ENCODE assay signal across 30 cellular contexts in the genomic region with DNA sequence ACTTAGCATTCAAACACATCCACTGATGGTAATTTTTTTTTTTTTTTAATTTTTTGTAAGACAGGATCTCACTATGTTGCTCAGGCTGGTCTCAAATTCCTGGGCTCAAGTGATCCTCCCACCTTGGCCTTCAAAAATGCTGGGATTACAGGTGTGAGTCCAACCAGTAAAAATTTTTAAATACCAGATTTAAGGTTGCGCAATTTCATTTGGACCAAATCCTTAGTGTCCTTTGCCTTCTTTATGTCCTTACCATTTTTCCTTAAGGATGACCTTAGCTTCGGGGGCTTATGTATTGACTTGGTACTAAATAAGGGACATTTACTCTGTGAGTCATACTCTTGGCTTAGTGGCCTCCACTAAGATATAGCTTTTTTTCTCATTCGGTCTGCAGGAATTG. TPM values are rescaled to one million over a fixed set of nuclear protein-coding genes. Genes with fewer than 3 reads are reported as not detected.
"Had no signal": no experiment of that assay in that cellular context is flagged by ENCODE, and none has a peak within 500 bp of the region (broad histone marks: within the 10 kb centered on the region; RNA-seq: fewer than 3 reads in every experiment).

No MANE protein-coding gene starts in this region.

- H3K9ac ChIP-seq: parathyroid adenoma had no signal

- H3K4me3 ChIP-seq: ovary, prostate gland, skin epidermis, smooth muscle cell, spleen, suprapubic skin, testis, tibial artery, transverse colon, upper lobe of right lung, uterus had no signal

- H3K4me1 ChIP-seq: parathyroid adenoma, prostate gland, testis, uterus had no signal

- H3K9me3 ChIP-seq: ovary, prostate gland, spleen, suprapubic skin, testis, tibial artery, transverse colon, upper lobe of right lung, uterus had no signal

- H3K27me3 ChIP-seq: ovary, suprapubic skin, testis, tibial artery, transverse colon, upper lobe of right lung, uterus had no signal

- ATAC-seq: naive thymus-derived CD8-positive, alpha-beta T cell; natural killer cell treated with Interleukin-12 subunit alpha and Interleukin-12 subunit beta and Interleukin-15 and Interleukin-18, amount 100 ng/mL, for 72 hours; right cardiac atrium; sciatic nerve; stimulated activated memory B cell treated with anti-CD40 and anti-IgM and Interleukin-4, amounts not matched to agents 10 μg/mL and 1 μg/mL and 100 μg/mL, for 72 hours; stimulated activated naive CD8-positive, alpha-beta T cell treated with anti-CD3 and anti-CD28 coated beads, Interleukin-15, amount 100 ng/mL, for 72 hours; stimulated activated naive CD8-positive, alpha-beta T cell treated with anti-CD3 and anti-CD28 coated beads, Interleukin-15, Interleukin-2, amounts not matched to agents 100 U/mL and 50 U/mL, for 24 hours; upper lobe of right lung had no signal

- H3K4me2 ChIP-seq: smooth muscle cell had no signal

- H3K79me2 ChIP-seq: parathyroid adenoma had no signal

- H2AFZ ChIP-seq: parathyroid adenoma had no signal

- H3K27ac ChIP-seq: ovary, parathyroid adenoma, prostate gland, skin epidermis, spleen, suprapubic skin, testis, tibial artery, transverse colon, upper lobe of right lung, uterus had no signal

- DNase-seq: naive B cell; naive thymus-derived CD8-positive, alpha-beta T cell; nephron progenitor cell; occipital lobe; ovary; posterior cingulate gyrus; right cardiac atrium; spleen; stimulated activated CD4-positive, alpha-beta T cell treated with anti-CD3 and anti-CD28 coated beads, Interleukin-12 subunit alpha, Interleukin-12 subunit beta, amount 100 ng/mL, for 4 hours; stimulated activated CD4-positive, alpha-beta T cell treated with anti-CD3 and anti-CD28 coated beads, Interleukin-1b, Interleukin-23, amount 100 ng/mL, for 48 hours; stimulated activated CD4-positive, alpha-beta T cell treated with anti-CD3 and anti-CD28 coated beads, Interleukin-4, amount 100 ng/mL, for 1 hour; stimulated activated CD4-positive, alpha-beta T cell treated with anti-CD3 and anti-CD28 coated beads, Interleukin-4, amount 100 ng/mL, for 4 hours; stimulated activated CD8-positive, alpha-beta memory T cell treated with anti-CD3 and anti-CD28 coated beads, Interleukin-4, amount 100 ng/mL, for 48 hours; stimulated activated naive CD4-positive, alpha-beta T cell; stimulated activated naive CD8-positive, alpha-beta T cell treated with anti-CD3 and anti-CD28 coated beads, Interleukin-15, amount 100 ng/mL, for 72 hours; stimulated activated naive CD8-positive, alpha-beta T cell treated with anti-CD3 and anti-CD28 coated beads, Interleukin-15, Interleukin-2, amounts not matched to agents 100 U/mL and 50 U/mL, for 24 hours; substantia nigra; testis; tibial artery; transverse colon; upper lobe of right lung; uterus had no signal

- H3K36me3 ChIP-seq: ovary, prostate gland, spleen, suprapubic skin, tibial artery, transverse colon, upper lobe of right lung, uterus had no signal

RNA-seq across cellular contexts. Expression of a gene that starts 4.1 kb away (rescaled TPM):
- total RNA-seq: natural killer cell treated with Interleukin-12 subunit alpha and Interleukin-12 subunit beta and Interleukin-15 and Interleukin-18, amount 100 ng/mL, for 72 hours had no signal
